Comparison of ENCODE assay signal across 9 cellular contexts in genomic region chr17:48554412-48555090, GRCh38. TPM values are rescaled to one million over a fixed set of nuclear protein-coding genes. Genes with fewer than 3 reads are reported as not detected.
A peak's percentile ranks its signal among the peaks of the same experiment; 100 is the strongest.
DNase-seq lines count a peak whose midpoint lies in the region; ATAC-seq and TF ChIP-seq lines count a peak whose summit lies in the region.
"Had no signal": no experiment of that assay in that cellular context is flagged by ENCODE, and none has a peak within 500 bp of the region (broad histone marks: within the 10 kb centered on the region; RNA-seq: fewer than 3 reads in every experiment).

No MANE protein-coding gene starts in this region.

- H3K9ac ChIP-seq in skeletal muscle satellite cell (ENCODE audit: low read depth, low read length) = peak overlapping the region; percentile 90

- H3K4me3 ChIP-seq in ascending aorta = peak overlapping the region; percentile 71 to 80
- H3K4me3 ChIP-seq in skeletal muscle satellite cell (ENCODE audit: low read length) = peak overlapping the region; percentile 66
- no peak overlapping the region for H3K4me3 ChIP-seq in CD4-positive, alpha-beta memory T cell (ENCODE audit: low read length in 2 of 2)

- intact Hi-C loops in ascending aorta (cut with DNase I) = loop anchor here (2.0 kb wide), 1 partner anchor 16 kb away; no protein-coding TSS in a partner anchor
- intact Hi-C loops in CD4-positive, alpha-beta memory T cell (cut with micrococcal nuclease) = no loop called here

- H3K27me3 ChIP-seq in ascending aorta (no peaks in the 10 kb centered on the region), skeletal muscle satellite cell (ENCODE audit: control insufficient read depth, insufficient read depth, low read length) (no peaks in the 10 kb centered on the region)
- H3K27me3 ChIP-seq in CD4-positive, alpha-beta memory T cell (ENCODE audit: insufficient read depth, low read length) = no peaks in the 10 kb centered on the region

- no peak for ATAC-seq in GM21619 (IDR thresholded peaks at IDR 0.05; ENCODE audit: unreplicated experiment)
- ATAC-seq in HG02623 (IDR thresholded peaks at IDR 0.05; ENCODE audit: unreplicated experiment) = no peak

- no peaks in the 10 kb centered on the region for H3K9me3 Mint-ChIP-seq in immature natural killer cell
- H3K9me3 Mint-ChIP-seq in CD4-positive, alpha-beta memory T cell = no peaks in the 10 kb centered on the region

- peak overlapping the region; percentile 21 to 96 (median 93) for H3K4me3 Mint-ChIP-seq in immature natural killer cell
- H3K4me3 Mint-ChIP-seq in CD4-positive, alpha-beta memory T cell = peak overlapping the region in 3 of 8 donors; percentile 21 to 91 (median 88)

- TF ChIP-seq CTCF in ascending aorta (IDR thresholded peaks at IDR 0.05) = no peak

- H3K4me2 ChIP-seq in skeletal muscle satellite cell (ENCODE audit: low read length) = peak overlapping the region; percentile 93

- H3K27ac Mint-ChIP-seq in immature natural killer cell = peak overlapping the region in 3 of 6 donors; percentile 16 to 86 (median 60)
- peak overlapping the region in 2 of 7 donors; percentile 37 to 45 for H3K27ac Mint-ChIP-seq in CD4-positive, alpha-beta memory T cell

- H3K36me3 ChIP-seq in ascending aorta (peaks cover 19 to 22% of the 10 kb centered on the region in 2 donors), skeletal muscle satellite cell (ENCODE audit: insufficient read depth, low read length) (peaks cover 21% of the 10 kb centered on the region)
- H3K36me3 ChIP-seq in CD4-positive, alpha-beta memory T cell (ENCODE audit: insufficient read depth, low read length) = no peaks in the 10 kb centered on the region

- H3K27me3 Mint-ChIP-seq in immature natural killer cell (ENCODE audit: low read depth in 3 of 3) = peaks cover 8 to 17% (median 11%) of the 10 kb centered on the region in 3 donors
- H3K27me3 Mint-ChIP-seq in CD4-positive, alpha-beta memory T cell = peaks cover 2 to 9% of the 10 kb centered on the region in 2 donors

- peak overlapping the region; percentile 84 to 97 for H3K27ac ChIP-seq in ascending aorta
- H3K27ac ChIP-seq in CD4-positive, alpha-beta memory T cell (ENCODE audit: low read depth, low read length) = no peak overlapping the region
- H3K27ac ChIP-seq: 22Rv1 had no signal

- H3K9me3 ChIP-seq in ascending aorta = no peaks in the 10 kb centered on the region
- H3K9me3 ChIP-seq in skeletal muscle satellite cell (replicated peaks; ENCODE audit: low read length) = no peaks in the 10 kb centered on the region
- no peaks in the 10 kb centered on the region for H3K9me3 ChIP-seq in CD4-positive, alpha-beta memory T cell (ENCODE audit: control insufficient read depth in 1 of 2, low read length in 2 of 2)

- H3K4me1 ChIP-seq in ascending aorta (peaks cover 15 to 57% of the 10 kb centered on the region in 2 donors), skeletal muscle satellite cell (ENCODE audit: control insufficient read depth, insufficient read depth, low read length) (peaks cover 47% of the 10 kb centered on the region)
- H3K4me1 ChIP-seq in CD4-positive, alpha-beta memory T cell (ENCODE audit: insufficient read depth, low read length) = no peaks in the 10 kb centered on the region

- H3K36me3 Mint-ChIP-seq in immature natural killer cell = peaks cover 4 to 22% (median 12%) of the 10 kb centered on the region in 3 donors
- peaks cover 0 to 4% of the 10 kb centered on the region in 2 donors for H3K36me3 Mint-ChIP-seq in CD4-positive, alpha-beta memory T cell

- CTCF ChIA-PET in CD4-positive, alpha-beta memory T cell (lab: Charles Lee; ENCODE audit: partially characterized antibody) = no interaction called here

- H3K4me1 Mint-ChIP-seq in immature natural killer cell = peaks cover 8 to 27% of the 10 kb centered on the region in 2 donors
- peaks cover 6 to 10% (median 10%) of the 10 kb centered on the region in 4 donors for H3K4me1 Mint-ChIP-seq in CD4-positive, alpha-beta memory T cell

- peak; percentile 24 for DNase-seq in DMS 273 (lab: John Stamatoyannopoulos, UW; ENCODE audit: unreplicated experiment)
- no peak for DNase-seq in DMS 273 treated with DMSO at 0.1 percent for 48 hours (lab: John Stamatoyannopoulos, UW)
- no peak for DNase-seq in ascending aorta (ENCODE audit: low spot score in 2 of 2)
- no peak for DNase-seq in immature natural killer cell
- no peak for DNase-seq in CD4-positive, alpha-beta memory T cell

- POLR2A ChIA-PET in CD4-positive, alpha-beta memory T cell (lab: Charles Lee; ENCODE audit: partially characterized antibody) = interaction anchor here (1.5 to 3.3 kb wide), 4 partner anchors 8 to 48 kb away, joined by 5 to 16 read pairs (median 12); no protein-coding TSS in a partner anchor

RNA-seq across cellular contexts. Expression of gene HOXB2, which starts 9.6 kb away (rescaled TPM):
- total RNA-seq in ascending aorta = 55.3 TPM
- polyA plus RNA-seq in immature natural killer cell = 10 to 100 TPM; 15.9 to 32.6 (median 18.3) TPM
- 4.6 and 5.9 TPM in 2 replicates for total RNA-seq in skeletal muscle satellite cell (2012; rRNA removed)
- 10 to 100 TPM; 34.4 to 39.2 TPM for total RNA-seq in CD4-positive, alpha-beta memory T cell
- polyA plus RNA-seq in CD4-positive, alpha-beta memory T cell = 10 to 100 TPM; 12.7 to 36.5 TPM

RNA-seq across cellular contexts. Expression of gene HOXB4, which starts 23.6 kb away (rescaled TPM):
- 20.4 TPM for total RNA-seq in ascending aorta
- under 1 TPM in 2 of 3 donors, not detected in 1; 0.14 to 0.53 TPM for polyA plus RNA-seq in immature natural killer cell
- total RNA-seq in skeletal muscle satellite cell (2012; rRNA removed) = 1.3 and 1.7 TPM in 2 replicates
- 1 to 10 TPM; 3.1 to 4.5 TPM for total RNA-seq in CD4-positive, alpha-beta memory T cell
- under 1 TPM; 0.11 to 0.13 TPM for polyA plus RNA-seq in CD4-positive, alpha-beta memory T cell

RNA-seq across cellular contexts. Expression of gene HOXB1, which starts 23.7 kb away (rescaled TPM):
- not detected for total RNA-seq in ascending aorta
- polyA plus RNA-seq in immature natural killer cell = not detected
- total RNA-seq in skeletal muscle satellite cell (2012; rRNA removed) = not detected in 2 replicates
- total RNA-seq in CD4-positive, alpha-beta memory T cell = not detected
- not detected for polyA plus RNA-seq in CD4-positive, alpha-beta memory T cell

RNA-seq across cellular contexts. Expression of gene HOXB3, which starts 35.5 kb away (rescaled TPM):
- total RNA-seq in ascending aorta = 19.3 TPM
- polyA plus RNA-seq in immature natural killer cell = under 1 TPM in 2 of 3 donors, not detected in 1; 0.26 to 0.45 TPM
- total RNA-seq in skeletal muscle satellite cell (2012; rRNA removed) = 1.1 and 6.3 TPM in 2 replicates
- total RNA-seq in CD4-positive, alpha-beta memory T cell = 10 to 100 TPM; 11.2 to 14.5 TPM
- under 1 TPM in 1 of 2 donors, not detected in 1; 0.10 TPM for polyA plus RNA-seq in CD4-positive, alpha-beta memory T cell

RNA-seq across cellular contexts. Expression of gene HOXB5, which starts 39.0 kb away (rescaled TPM):
- total RNA-seq in ascending aorta = 0.53 TPM
- not detected for polyA plus RNA-seq in immature natural killer cell
- under 0.01 TPM in 2 replicates for total RNA-seq in skeletal muscle satellite cell (2012; rRNA removed)
- not detected for total RNA-seq in CD4-positive, alpha-beta memory T cell
- polyA plus RNA-seq in CD4-positive, alpha-beta memory T cell = not detected

Comparison
In these comparisons a context has a peak if more than half of its experiments do, and no peak if none do; other contexts are left out.
1. H3K4me3 ChIP-seq: peak in ascending aorta (2 of 2) and skeletal muscle satellite cell (single experiment); none in CD4-positive, alpha-beta memory T cell (0 of 2).